ENCODE assay signal across 11 cellular contexts in the genomic region with DNA sequence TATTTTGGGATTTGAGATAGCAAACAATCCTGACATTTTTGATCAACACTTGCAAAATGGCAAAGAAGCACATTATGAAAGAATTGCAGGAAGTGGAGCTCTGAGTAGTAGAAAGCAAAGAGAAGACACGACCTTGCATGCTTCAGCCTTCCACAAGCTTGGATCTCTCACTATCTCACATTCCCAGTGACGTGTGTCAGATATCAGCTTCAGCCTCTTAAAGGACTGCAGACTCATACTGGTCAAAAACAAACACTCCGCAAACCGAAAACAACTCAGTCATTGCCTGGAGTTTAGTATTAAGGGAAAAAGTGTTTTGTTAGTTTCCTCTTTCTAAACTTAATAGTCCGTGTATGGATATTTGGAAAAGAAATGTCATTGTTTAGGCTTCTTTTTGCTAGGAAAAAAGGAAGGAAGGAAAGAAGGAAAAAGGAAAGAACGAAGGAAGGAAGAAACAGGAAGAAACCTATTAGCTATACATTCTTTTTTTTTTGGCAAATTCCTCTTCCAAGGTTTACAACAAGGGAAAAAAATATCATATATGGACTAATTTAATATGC. TPM values are rescaled to one million over a fixed set of nuclear protein-coding genes. Genes with fewer than 3 reads are reported as not detected.
DNase-seq lines count a peak whose midpoint lies in the region; ATAC-seq and TF ChIP-seq lines count a peak whose summit lies in the region.
"Had no signal": no experiment of that assay in that cellular context is flagged by ENCODE, and none has a peak within 500 bp of the region (broad histone marks: within the 10 kb centered on the region; RNA-seq: fewer than 3 reads in every experiment).

No MANE protein-coding gene starts in this region.

- H3K36me3 Mint-ChIP-seq in neural progenitor cell (no peaks in the 10 kb centered on the region), nephron progenitor cell (ENCODE audit: low read depth) (no peaks in the 10 kb centered on the region)
- H3K36me3 Mint-ChIP-seq in stimulated activated effector memory CD8-positive, alpha-beta T cell treated with anti-CD3 and anti-CD28 coated beads, Interleukin-12 subunit alpha, Interleukin-12 subunit beta, amount 100 ng/mL, for 72 hours, result no peaks in the 10 kb centered on the region
- H3K36me3 Mint-ChIP-seq: activated CD4-positive, alpha-beta memory T cell treated with anti-CD3 and anti-CD28 coated beads for 36 hours had no signal

- H3K4me1 ChIP-seq in ascending aorta (peaks cover 5 to 13% of the 10 kb centered on the region in 2 donors), hepatocyte (ENCODE audit: insufficient read depth) (peaks cover 28% of the 10 kb centered on the region), smooth muscle cell (ENCODE audit: low read depth) (peaks cover 9% of the 10 kb centered on the region), neural progenitor cell (no peaks in the 10 kb centered on the region)

- H3K9me3 Mint-ChIP-seq in neural progenitor cell (no peaks in the 10 kb centered on the region), nephron progenitor cell (no peaks in the 10 kb centered on the region)
- H3K9me3 Mint-ChIP-seq in stimulated activated effector memory CD8-positive, alpha-beta T cell treated with anti-CD3 and anti-CD28 coated beads, Interleukin-12 subunit alpha, Interleukin-12 subunit beta, amount 100 ng/mL, for 72 hours, result no peaks in the 10 kb centered on the region
- H3K9me3 Mint-ChIP-seq: activated CD4-positive, alpha-beta memory T cell treated with anti-CD3 and anti-CD28 coated beads for 36 hours had no signal

- intact Hi-C loops in ascending aorta (cut with DNase I), result loop anchor here (2.0 kb wide), 1 partner anchor 32 kb away; a partner anchor contains a TSS

- no peaks in the 10 kb centered on the region for H3K4me1 Mint-ChIP-seq in neural progenitor cell
- peaks cover 22% of the 10 kb centered on the region for H3K4me1 Mint-ChIP-seq in nephron progenitor cell
- no peaks in the 10 kb centered on the region for H3K4me1 Mint-ChIP-seq in stimulated activated effector memory CD8-positive, alpha-beta T cell treated with anti-CD3 and anti-CD28 coated beads, Interleukin-12 subunit alpha, Interleukin-12 subunit beta, amount 100 ng/mL, for 72 hours

- POLR2A ChIA-PET in HEK293T (lab: Yijun Ruan, JAX), result interaction anchor here (1.6 kb wide), 1 partner anchor 33 kb away, joined by 3 read pairs; a partner anchor contains a TSS

- H4K20me1 ChIP-seq in hepatocyte (ENCODE audit: insufficient read depth, poor library complexity, severe bottlenecking), result no peaks in the 10 kb centered on the region
- H4K20me1 ChIP-seq in smooth muscle cell (ENCODE audit: low read depth), result no peaks in the 10 kb centered on the region
- H4K20me1 ChIP-seq in neural progenitor cell (ENCODE audit: low read depth), result no peaks in the 10 kb centered on the region

- CTCF ChIA-PET in HEK293T (lab: Yijun Ruan, JAX), result interaction anchor here (0.8 kb wide), 1 partner anchor 12 kb away, joined by 4 read pairs; no protein-coding TSS in a partner anchor

- no peaks in the 10 kb centered on the region for H3K36me3 ChIP-seq in ascending aorta
- no peaks in the 10 kb centered on the region for H3K36me3 ChIP-seq in hepatocyte (replicated peaks; ENCODE audit: insufficient read depth, low read depth)
- no peaks in the 10 kb centered on the region for H3K36me3 ChIP-seq in smooth muscle cell (ENCODE audit: low read depth)
- no peaks in the 10 kb centered on the region for H3K36me3 ChIP-seq in neural progenitor cell

- no peak for ATAC-seq in stimulated activated effector memory CD8-positive, alpha-beta T cell treated with anti-CD3 and anti-CD28 coated beads, Interleukin-12 subunit alpha, Interleukin-12 subunit beta, amount 100 ng/mL, for 72 hours
- ATAC-seq: left colon had no signal

- H3K9me3 ChIP-seq in ascending aorta, result no peaks in the 10 kb centered on the region
- H3K9me3 ChIP-seq in hepatocyte (ENCODE audit: low read depth), result no peaks in the 10 kb centered on the region
- no peaks in the 10 kb centered on the region for H3K9me3 ChIP-seq in smooth muscle cell (replicated peaks; ENCODE audit: low read depth)
- no peaks in the 10 kb centered on the region for H3K9me3 ChIP-seq in neural progenitor cell (ENCODE audit: low read depth)

- H3K4me3 ChIP-seq in ascending aorta (peak overlapping the region; percentile 44 to 60), hepatocyte (no peak overlapping the region), smooth muscle cell (peak overlapping the region; percentile 52), neural progenitor cell (no peak overlapping the region)

- H3K27me3 Mint-ChIP-seq in neural progenitor cell (ENCODE audit: insufficient read depth, low read depth) (no peaks in the 10 kb centered on the region), nephron progenitor cell (ENCODE audit: low read depth, poor library complexity) (peaks cover 3% of the 10 kb centered on the region)

- H3K9ac ChIP-seq in smooth muscle cell (ENCODE audit: low read depth) (peak overlapping the region; percentile 86), neural progenitor cell (no peak overlapping the region)

- H3K4me2 ChIP-seq in hepatocyte (peak overlapping the region; percentile 61), smooth muscle cell (peak overlapping the region; percentile 83), neural progenitor cell (no peak overlapping the region)

- H2AFZ ChIP-seq in hepatocyte (peak overlapping the region; percentile 6), smooth muscle cell (ENCODE audit: low read depth) (peak overlapping the region; percentile 84), neural progenitor cell (replicated peaks) (no peak overlapping the region)

- H3K79me2 ChIP-seq in hepatocyte, result no peaks in the 10 kb centered on the region
- H3K79me2 ChIP-seq in smooth muscle cell (ENCODE audit: low read depth), result no peaks in the 10 kb centered on the region
- no peaks in the 10 kb centered on the region for H3K79me2 ChIP-seq in neural progenitor cell (ENCODE audit: low read depth)

- TF ChIP-seq CTCF in ascending aorta (IDR thresholded peaks at IDR 0.05) (no peak), hepatocyte (IDR thresholded peaks at IDR 0.05; ENCODE audit: poor library complexity) (no peak), smooth muscle cell (IDR thresholded peaks at IDR 0.05; ENCODE audit: borderline replicate concordance, insufficient read depth, poor library complexity, severe bottlenecking) (no peak), neural progenitor cell (IDR thresholded peaks at IDR 0.05) (no peak), nephron progenitor cell (IDR thresholded peaks at IDR 0.05) (no peak)

- no peaks in the 10 kb centered on the region for H3K9me2 ChIP-seq in hepatocyte (replicated peaks; ENCODE audit: insufficient read depth)

- 19% methylated on average over 6 of the region's 6 CpGs for WGBS in hepatocyte (ENCODE audit: low lambda C conversion rate, missing lambda C conversion rate)
- 19% methylated on average over 6 of the region's 6 CpGs for WGBS in smooth muscle cell (ENCODE audit: low lambda C conversion rate)

- H3K4me3 Mint-ChIP-seq in neural progenitor cell (no peak overlapping the region), nephron progenitor cell (no peak overlapping the region)
- no peak overlapping the region for H3K4me3 Mint-ChIP-seq in stimulated activated effector memory CD8-positive, alpha-beta T cell treated with anti-CD3 and anti-CD28 coated beads, Interleukin-12 subunit alpha, Interleukin-12 subunit beta, amount 100 ng/mL, for 72 hours
- H3K4me3 Mint-ChIP-seq: activated CD4-positive, alpha-beta memory T cell treated with anti-CD3 and anti-CD28 coated beads for 36 hours had no signal

- peak overlapping the region; percentile 75 to 78 for H3K27ac ChIP-seq in ascending aorta
- peak overlapping the region; percentile 86 for H3K27ac ChIP-seq in hepatocyte
- H3K27ac ChIP-seq in smooth muscle cell (ENCODE audit: low read depth), result peak overlapping the region; percentile 95
- H3K27ac ChIP-seq in neural progenitor cell, result no peak overlapping the region

- H3K27ac Mint-ChIP-seq in neural progenitor cell (no peak overlapping the region), nephron progenitor cell (no peak overlapping the region)
- H3K27ac Mint-ChIP-seq in stimulated activated effector memory CD8-positive, alpha-beta T cell treated with anti-CD3 and anti-CD28 coated beads, Interleukin-12 subunit alpha, Interleukin-12 subunit beta, amount 100 ng/mL, for 72 hours, result no peak overlapping the region
- H3K27ac Mint-ChIP-seq: activated CD4-positive, alpha-beta memory T cell treated with anti-CD3 and anti-CD28 coated beads for 36 hours had no signal

- H3F3A ChIP-seq in smooth muscle cell (ENCODE audit: low read depth), result peaks cover 11% of the 10 kb centered on the region
- no peaks in the 10 kb centered on the region for H3F3A ChIP-seq in neural progenitor cell (ENCODE audit: low read depth)

- no peaks in the 10 kb centered on the region for H3K27me3 ChIP-seq in ascending aorta
- no peaks in the 10 kb centered on the region for H3K27me3 ChIP-seq in hepatocyte
- no peaks in the 10 kb centered on the region for H3K27me3 ChIP-seq in smooth muscle cell (ENCODE audit: low read depth)
- no peaks in the 10 kb centered on the region for H3K27me3 ChIP-seq in neural progenitor cell

- DNase-seq in HEK293T (ENCODE audit: extremely low spot score) (peak; percentile 32), ascending aorta (ENCODE audit: low spot score in 2 of 2) (peak in 1 of 2 donors; percentile 68), hepatocyte (ENCODE audit: low spot score) (peak; percentile 75), smooth muscle cell (lab: John Stamatoyannopoulos, UW; ENCODE audit: unreplicated experiment) (no peak), neural progenitor cell (ENCODE audit: low spot score) (no peak), nephron progenitor cell (no peak), SW 1271 (lab: John Stamatoyannopoulos, UW) (no peak)
- DNase-seq in stimulated activated effector memory CD8-positive, alpha-beta T cell treated with anti-CD3 and anti-CD28 coated beads, Interleukin-12 subunit alpha, Interleukin-12 subunit beta, amount 100 ng/mL, for 72 hours (ENCODE audit: low spot score in 2 of 2), result no peak
- DNase-seq: activated CD4-positive, alpha-beta memory T cell treated with anti-CD3 and anti-CD28 coated beads for 36 hours; left colon had no signal

TF ChIP-seq in HEK293T, 16 proteins besides CTCF, POLR2A, EP300 and RAD21 (continues in another document):
- no peak for TF ChIP-seq L3MBTL2 (conservative IDR thresholded peaks at IDR 0.05)

RNA-seq across cellular contexts. Expression of a gene that starts 32.6 kb away (rescaled TPM):
- total RNA-seq in ascending aorta (40.8 TPM), hepatocyte (225 and 261 TPM in 2 replicates), smooth muscle cell (10.5 and 15.2 TPM in 2 replicates), neural progenitor cell (ENCODE audit: low replicate concordance) (0.03 TPM in 1 of 2 replicates, not detected in the other)
- polyA plus RNA-seq in hepatocyte (153 and 186 TPM in 2 replicates), smooth muscle cell (8.7 and 9.1 TPM in 2 replicates)
- total RNA-seq: MCF 10A had no signal

RNA-seq across cellular contexts. Expression of a gene that starts 48.1 kb away (rescaled TPM):
- 18.1 TPM for total RNA-seq in ascending aorta
- total RNA-seq in hepatocyte, result 64.7 and 66.9 TPM in 2 replicates
- 38.4 and 41.0 TPM in 2 replicates for polyA plus RNA-seq in hepatocyte
- 52.4 and 59.5 TPM in 2 replicates for total RNA-seq in smooth muscle cell
- polyA plus RNA-seq in smooth muscle cell, result 26.3 and 28.3 TPM in 2 replicates
- total RNA-seq in neural progenitor cell (ENCODE audit: low replicate concordance), result 61.3 and 100 TPM in 2 replicates

Comparison
In these comparisons a context has a peak if more than half of its experiments do, and no peak if none do; other contexts are left out.
1. DNase-seq: peak in HEK293T (single experiment) and hepatocyte (single experiment); none in smooth muscle cell (single experiment), neural progenitor cell (single experiment), nephron progenitor cell (single experiment), SW 1271 (0 of 2) and stimulated activated effector memory CD8-positive, alpha-beta T cell treated with anti-CD3 and anti-CD28 coated beads, Interleukin-12 subunit alpha, Interleukin-12 subunit beta, amount 100 ng/mL, for 72 hours (0 of 2).
2. H3K4me3 ChIP-seq: peak in ascending aorta (2 of 2) and smooth muscle cell (single experiment); none in hepatocyte (single experiment) and neural progenitor cell (single experiment).
3. RNA of a gene that starts 32.6 kb away (total RNA-seq): 225 to 261 TPM in hepatocyte, 40.8 TPM in ascending aorta (single experiment) and 10.5 to 15.2 TPM in smooth muscle cell; 0.03 TPM in neural progenitor cell; every median in the first group is over 10 times any median in the second.